ENCODE assay signal across 10 cellular contexts in the genomic region with DNA sequence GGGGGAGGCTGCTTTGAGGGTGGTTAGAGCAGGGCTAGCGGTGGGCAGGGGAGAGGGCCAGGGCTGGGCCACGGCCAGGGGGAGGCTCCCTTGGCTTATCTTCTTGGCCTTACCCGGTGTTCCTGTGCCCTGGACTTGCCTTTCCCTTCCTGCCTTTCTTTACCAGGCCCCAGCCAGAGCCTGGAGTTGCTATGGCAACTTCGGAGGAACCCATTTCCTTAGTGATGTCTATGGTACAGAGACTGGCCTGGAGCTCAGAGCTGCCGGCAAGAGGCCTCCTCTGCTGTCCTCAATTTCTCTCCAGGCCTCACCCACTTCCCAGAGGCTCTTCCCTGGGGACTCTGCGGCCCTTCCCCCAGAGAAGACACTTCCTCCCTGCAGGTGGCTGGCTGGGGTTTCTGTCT. TPM values are rescaled to one million over a fixed set of nuclear protein-coding genes. Genes with fewer than 3 reads are reported as not detected.
A peak's percentile ranks its signal among the peaks of the same experiment; 100 is the strongest.
DNase-seq lines count a peak whose midpoint lies in the region; ATAC-seq, FAIRE-seq and TF ChIP-seq lines count a peak whose summit lies in the region.
"Had no signal": no experiment of that assay in that cellular context is flagged by ENCODE, and none has a peak within 500 bp of the region (broad histone marks: within the 10 kb centered on the region; RNA-seq: fewer than 3 reads in every experiment).

No MANE protein-coding gene starts in this region.

- TF ChIP-seq CTCF in AG04449 (IDR thresholded peaks at IDR 0.05; ENCODE audit: insufficient read depth, low read length, missing control alignments), result no peak
- no peak for TF ChIP-seq CTCF in mammary epithelial cell (conservative IDR thresholded peaks at IDR 0.05 in 1 of 2, IDR thresholded peaks at IDR 0.05 in 1 of 2; ENCODE audit: extremely low read depth in 1 of 2, insufficient read depth in 1 of 2, low read depth in 1 of 2, low read length in 2 of 2)
- no peak for TF ChIP-seq CTCF in HepG2 (CRISPR knock-in tag; IDR thresholded peaks at IDR 0.05)
- TF ChIP-seq CTCF in GM10248 (IDR thresholded peaks at IDR 0.05; ENCODE audit: control extremely low read depth, extremely low read depth, low read depth, missing control alignments), result no peak

- H3K27ac ChIP-seq in mammary epithelial cell (ENCODE audit: insufficient read depth, low read depth, low read length) (peak overlapping the region; percentile 24), HepG2 (ENCODE audit: extremely low read length, insufficient read depth, low read length) (no peak overlapping the region)
- H3K27ac ChIP-seq: epithelial cell of prostate had no signal

- intact Hi-C loops in mammary epithelial cell (cut with micrococcal nuclease), result no loop called here
- intact Hi-C loops in HepG2 (cut with micrococcal nuclease; ENCODE audit: unreplicated experiment), result no loop called here

- peaks cover 48% of the 10 kb centered on the region for H3K4me1 ChIP-seq in mammary epithelial cell (ENCODE audit: insufficient read depth, low read length)
- H3K4me1 ChIP-seq in HepG2 (ENCODE audit: insufficient read depth, low read length), result no peaks in the 10 kb centered on the region

- no peak overlapping the region for H3K9ac ChIP-seq in mammary epithelial cell (ENCODE audit: insufficient read depth, low read length)
- no peak overlapping the region for H3K9ac ChIP-seq in HepG2 (ENCODE audit: insufficient read depth, low read depth, low read length)

- CTCF ChIA-PET in AG04449 (lab: Yijun Ruan, JAX), result interaction anchor here (0.7 to 3.4 kb wide), 8 partner anchors 11 to 151 kb away, joined by 3 to 13 read pairs (median 3); a partner anchor contains a TSS
- CTCF ChIA-PET in mammary epithelial cell (lab: Charles Lee; ENCODE audit: low non-redundant PET), result no interaction called here
- CTCF ChIA-PET in HepG2 (lab: Yijun Ruan, JAX; ENCODE audit: low intra/inter-chr PET ratio, low total read pairs), result no interaction called here
- CTCF ChIA-PET in GM10248 (lab: Yijun Ruan, JAX), result interaction anchor here (1.1 kb wide), 2 partner anchors 9 to 151 kb away, joined by 3 read pairs; no protein-coding TSS in a partner anchor

- WGBS in mammary epithelial cell (ENCODE audit: low coverage, missing lambda C conversion rate), result 33% methylated on average over 3 of the region's 6 CpGs
- 6% methylated on average over 6 of the region's 6 CpGs for WGBS in HepG2 (ENCODE audit: low lambda C conversion rate)

- no peak for ATAC-seq in HepG2
- ATAC-seq in esophagus mucosa, result no peak
- ATAC-seq in HG02642 (IDR thresholded peaks at IDR 0.05; ENCODE audit: poor library complexity, unreplicated experiment), result no peak

- dilution Hi-C loops in mammary epithelial cell (cut with HindIII; ENCODE audit: low sequenced_read_pairs), result no loop called here

- H4K20me1 ChIP-seq in mammary epithelial cell (ENCODE audit: insufficient read depth, low read length), result no peaks in the 10 kb centered on the region
- peaks cover 4% of the 10 kb centered on the region; the same call in 1 of the 2 replicates for H4K20me1 ChIP-seq in HepG2 (ENCODE audit: insufficient read depth, low read length)

- no peak overlapping the region for H2AFZ ChIP-seq in mammary epithelial cell (ENCODE audit: low read depth, low read length)
- H2AFZ ChIP-seq in HepG2 (ENCODE audit: low read length), result no peak overlapping the region

- FAIRE-seq in HepG2 (lab: Jason Lieb, UNC), result no peak

- H3K4me3 ChIP-seq in AG04449 (ENCODE audit: low read depth, low read length) (peak overlapping the region; percentile 8; the same call in 1 of the 2 replicates), MG63 (no peak overlapping the region), mammary epithelial cell (replicated peaks in 1 of 3; ENCODE audit: insufficient read depth in 1 of 3, low read depth in 2 of 3, low read length in 3 of 3) (peak overlapping the region in 1 of 3 experiments; percentile 3), HepG2 (replicated peaks in 1 of 3; ENCODE audit: insufficient read depth in 1 of 3, low read depth in 2 of 3, low read length in 3 of 3) (no peak overlapping the region)

- H3K4me2 ChIP-seq in mammary epithelial cell (ENCODE audit: insufficient read depth, low read depth, low read length) (peak overlapping the region; percentile 79), HepG2 (ENCODE audit: low read depth, low read length) (no peak overlapping the region)

- POLR2A ChIA-PET in AG04449 (lab: Yijun Ruan, JAX), result interaction anchor here (0.6 to 1.8 kb wide), 4 partner anchors 10 to 160 kb away, joined by 3 to 5 read pairs (median 3); no protein-coding TSS in a partner anchor
- POLR2A ChIA-PET in HepG2 (lab: Yijun Ruan, JAX), result interaction anchor here (1.2 kb wide), 1 partner anchor 9 kb away, joined by 5 read pairs; no protein-coding TSS in a partner anchor
- POLR2A ChIA-PET in GM10248 (lab: Yijun Ruan, JAX), result no interaction called here

- H3K27me3 ChIP-seq in MG63 (no peaks in the 10 kb centered on the region), mammary epithelial cell (ENCODE audit: insufficient read depth, low read length) (no peaks in the 10 kb centered on the region), HepG2 (ENCODE audit: control insufficient read depth in 1 of 2, insufficient read depth in 2 of 2, low read length in 2 of 2) (peaks cover 67 to 97% of the 10 kb centered on the region in 2 experiments)

- peaks cover 21% of the 10 kb centered on the region for H3K79me2 ChIP-seq in mammary epithelial cell (ENCODE audit: insufficient read depth, low read length)
- no peaks in the 10 kb centered on the region for H3K79me2 ChIP-seq in HepG2 (ENCODE audit: insufficient read depth, low read length)

- BruUV-seq in mammary epithelial cell (replicated peaks; lab: Mats Ljungman, UMichigan) (no TSS peak), HepG2 (replicated peaks; lab: Mats Ljungman, UMichigan) (no TSS peak)

- no peak for TF ChIP-seq RAD21 in HepG2 (CRISPR knock-in tag; IDR thresholded peaks at IDR 0.05)

- in situ Hi-C loops in mammary epithelial cell (cut with MboI; ENCODE audit: low sequenced_read_pairs in 2 of 2) (no loop called here), HepG2 (cut with HindIII; ENCODE audit: extremely low pct_ligation_motif_present, low pct_unique_long_range_greater_than_20kb) (no loop called here)

- TF ChIP-seq EP300 in HepG2 (IDR thresholded peaks at IDR 0.05; ENCODE audit: low read depth in 2 of 2, low read length in 2 of 2) (no peak), HepG2 (CRISPR knock-in tag; IDR thresholded peaks at IDR 0.05; ENCODE audit: borderline replicate concordance) (no peak)

- DNase-seq in AG04449 (ENCODE audit: low read depth, low spot score) (no peak), MG63 (peak; percentile 38), mammary epithelial cell (peak; percentile 67), HepG2 (ENCODE audit: low spot score) (no peak), MV-4-11 (lab: John Stamatoyannopoulos, UW) (no peak), GM10248 (ENCODE audit: extremely low spot score) (no peak)

- no peaks in the 10 kb centered on the region for H3K9me3 ChIP-seq in MG63
- H3K9me3 ChIP-seq in mammary epithelial cell (replicated peaks; ENCODE audit: insufficient read depth, low read length), result no peaks in the 10 kb centered on the region
- no peaks in the 10 kb centered on the region for H3K9me3 ChIP-seq in HepG2 (ENCODE audit: low read length)

- TF ChIP-seq POLR2A in HepG2 (IDR thresholded peaks at IDR 0.05; ENCODE audit: insufficient read depth in 1 of 2, low read depth in 2 of 2, low read length in 2 of 2), result no peak

- H3K36me3 ChIP-seq in MG63, result peaks cover 9% of the 10 kb centered on the region
- H3K36me3 ChIP-seq in mammary epithelial cell (ENCODE audit: insufficient read depth, low read length), result peaks cover 2% of the 10 kb centered on the region
- H3K36me3 ChIP-seq in HepG2 (replicated peaks in 1 of 2; ENCODE audit: control insufficient read depth in 1 of 2, insufficient read depth in 2 of 2, low read length in 2 of 2), result no peaks in the 10 kb centered on the region

RNA-seq across cellular contexts. Expression of a gene that starts 11.5 kb away (rescaled TPM):
- total RNA-seq in MG63 (2014; rRNA removed; shearing (Covaris generic); ENCODE audit: low replicate concordance), result 11.6 and 12.6 TPM in 2 replicates
- 10 to 100 TPM; 47.2 to 77.6 TPM for total RNA-seq in mammary epithelial cell
- polyA plus RNA-seq in mammary epithelial cell, result 33.4 TPM
- polyA minus RNA-seq in mammary epithelial cell, result 34.6 TPM
- 0.18 TPM in 1 of 2 replicates, not detected in the other for total RNA-seq in HepG2 (2016; rRNA removed; fragmentation: Illumina TruSeq; extraction: Trizol)
- total RNA-seq in HepG2 (2016; cell fraction: cytosol; rRNA removed; fragmentation: Illumina TruSeq; extraction: Trizol; ENCODE audit: low read depth), result 0.51 TPM in 1 of 2 replicates, not detected in the other
- 0.06 TPM in 1 of 2 replicates, not detected in the other for total RNA-seq in HepG2 (2016; cell fraction: insoluble cytoplasmic fraction; rRNA removed; fragmentation: Illumina TruSeq; extraction: Trizol)
- 0.12 and 1.1 TPM in 2 replicates for total RNA-seq in HepG2 (2016; cell fraction: membrane; rRNA removed; fragmentation: Illumina TruSeq; extraction: Trizol)
- total RNA-seq in HepG2 (2016; cell fraction: nucleus; rRNA removed; fragmentation: Illumina TruSeq; extraction: Trizol), result 0.71 TPM in 1 of 2 replicates, not detected in the other
- 0.24 and 0.94 TPM in 2 replicates for polyA plus RNA-seq in HepG2 (2011; rRNA removed)
- 0.13 and 0.20 TPM in 2 replicates for polyA plus RNA-seq in HepG2 (2011; cell fraction: cytosol; rRNA removed)
- polyA plus RNA-seq in HepG2 (2011; cell fraction: nucleus; rRNA removed), result 0.45 and 1.0 TPM in 2 replicates
- 0.93 and 1.4 TPM in 2 replicates for polyA plus RNA-seq in HepG2 (2012)
- 0.38 and 0.63 TPM in 2 replicates for polyA plus RNA-seq in HepG2 (2016; cell fraction: cytosol; fragmentation: Illumina TruSeq; extraction: Trizol; ENCODE audit: low read depth)
- polyA plus RNA-seq in HepG2 (2016; cell fraction: insoluble cytoplasmic fraction; fragmentation: Illumina TruSeq; extraction: Trizol; ENCODE audit: low read depth), result 0.98 TPM in 1 of 2 replicates, not detected in the other
- polyA plus RNA-seq in HepG2 (2016; cell fraction: membrane; fragmentation: Illumina TruSeq; extraction: Trizol; ENCODE audit: low read depth), result 0.58 and 1.4 TPM in 2 replicates
- polyA plus RNA-seq in HepG2 (2016; cell fraction: nucleus; fragmentation: Illumina TruSeq; extraction: Trizol; ENCODE audit: insufficient read depth, low read depth), result 0.41 TPM in 1 of 2 replicates, not detected in the other
- polyA minus RNA-seq in HepG2 (2011; rRNA and poly(A)+ RNA removed; ENCODE audit: low replicate concordance), result 0.44 and 4.0 TPM in 2 replicates
- polyA minus RNA-seq in HepG2 (2011; cell fraction: cytosol; rRNA and poly(A)+ RNA removed), result not detected in 2 replicates
- polyA minus RNA-seq in HepG2 (2011; cell fraction: nucleus; rRNA and poly(A)+ RNA removed), result 0.37 and 1.8 TPM in 2 replicates
- 3.8 TPM for total RNA-seq in esophagus mucosa

RNA-seq across cellular contexts. Expression of a gene that starts 27.9 kb away (rescaled TPM):
- total RNA-seq in MG63 (2014; rRNA removed; shearing (Covaris generic); ENCODE audit: low replicate concordance), result 3.8 and 22.6 TPM in 2 replicates
- total RNA-seq in mammary epithelial cell, result under 1 TPM in 1 of 2 donors, not detected in 1; 0.33 TPM
- 0.07 TPM for polyA plus RNA-seq in mammary epithelial cell
- polyA minus RNA-seq in mammary epithelial cell, result not detected
- total RNA-seq in HepG2 (2016; rRNA removed; fragmentation: Illumina TruSeq; extraction: Trizol), result not detected in 2 replicates
- 0.10 TPM in 1 of 2 replicates, not detected in the other for total RNA-seq in HepG2 (2016; cell fraction: cytosol; rRNA removed; fragmentation: Illumina TruSeq; extraction: Trizol; ENCODE audit: low read depth)
- not detected in 2 replicates for total RNA-seq in HepG2 (2016; cell fraction: insoluble cytoplasmic fraction; rRNA removed; fragmentation: Illumina TruSeq; extraction: Trizol)
- total RNA-seq in HepG2 (2016; cell fraction: membrane; rRNA removed; fragmentation: Illumina TruSeq; extraction: Trizol), result not detected in 2 replicates
- not detected in 2 replicates for total RNA-seq in HepG2 (2016; cell fraction: nucleus; rRNA removed; fragmentation: Illumina TruSeq; extraction: Trizol)
- 0.21 TPM in 1 of 2 replicates, not detected in the other for polyA plus RNA-seq in HepG2 (2011; rRNA removed)
- 0.05 and 0.09 TPM in 2 replicates for polyA plus RNA-seq in HepG2 (2011; cell fraction: cytosol; rRNA removed)
- 0.51 TPM in 1 of 2 replicates, not detected in the other for polyA plus RNA-seq in HepG2 (2011; cell fraction: nucleus; rRNA removed)
- polyA plus RNA-seq in HepG2 (2012), result not detected in 2 replicates
- not detected in 2 replicates for polyA plus RNA-seq in HepG2 (2016; cell fraction: cytosol; fragmentation: Illumina TruSeq; extraction: Trizol; ENCODE audit: low read depth)
- not detected in 2 replicates for polyA plus RNA-seq in HepG2 (2016; cell fraction: insoluble cytoplasmic fraction; fragmentation: Illumina TruSeq; extraction: Trizol; ENCODE audit: low read depth)
- polyA plus RNA-seq in HepG2 (2016; cell fraction: membrane; fragmentation: Illumina TruSeq; extraction: Trizol; ENCODE audit: low read depth), result not detected in 2 replicates
- not detected in 2 replicates for polyA plus RNA-seq in HepG2 (2016; cell fraction: nucleus; fragmentation: Illumina TruSeq; extraction: Trizol; ENCODE audit: insufficient read depth, low read depth)
- 0.06 and 8.3 TPM in 2 replicates for polyA minus RNA-seq in HepG2 (2011; rRNA and poly(A)+ RNA removed; ENCODE audit: low replicate concordance)
- polyA minus RNA-seq in HepG2 (2011; cell fraction: cytosol; rRNA and poly(A)+ RNA removed), result not detected in 2 replicates
- not detected in 2 replicates for polyA minus RNA-seq in HepG2 (2011; cell fraction: nucleus; rRNA and poly(A)+ RNA removed)
- total RNA-seq in esophagus mucosa, result 29.3 TPM
- total RNA-seq: T-helper 2 cell treated with Interferon-gamma antibody and Interleukin-4, amounts not matched to agents 100 ng/mL and 5 ng/mL, for 36 hours had no signal

RNA-seq across cellular contexts. Expression of a gene that starts 52.6 kb away (rescaled TPM):
- 61.4 and 89.6 TPM in 2 replicates for total RNA-seq in MG63 (2014; rRNA removed; shearing (Covaris generic); ENCODE audit: low replicate concordance)
- 10 to 100 TPM; 37.8 to 50.1 TPM for total RNA-seq in mammary epithelial cell
- 69.6 TPM for polyA plus RNA-seq in mammary epithelial cell
- polyA minus RNA-seq in mammary epithelial cell, result 90.8 TPM
- 81.1 and 88.7 TPM in 2 replicates for total RNA-seq in HepG2 (2016; rRNA removed; fragmentation: Illumina TruSeq; extraction: Trizol)
- total RNA-seq in HepG2 (2016; cell fraction: cytosol; rRNA removed; fragmentation: Illumina TruSeq; extraction: Trizol; ENCODE audit: low read depth), result 41.1 and 50.9 TPM in 2 replicates
- 81.2 and 82.9 TPM in 2 replicates for total RNA-seq in HepG2 (2016; cell fraction: insoluble cytoplasmic fraction; rRNA removed; fragmentation: Illumina TruSeq; extraction: Trizol)
- total RNA-seq in HepG2 (2016; cell fraction: membrane; rRNA removed; fragmentation: Illumina TruSeq; extraction: Trizol), result 59.8 and 79.0 TPM in 2 replicates
- total RNA-seq in HepG2 (2016; cell fraction: nucleus; rRNA removed; fragmentation: Illumina TruSeq; extraction: Trizol), result 39.6 and 46.3 TPM in 2 replicates
- polyA plus RNA-seq in HepG2 (2011; rRNA removed), result 106 and 115 TPM in 2 replicates
- polyA plus RNA-seq in HepG2 (2011; cell fraction: cytosol; rRNA removed), result 98.1 and 128 TPM in 2 replicates
- polyA plus RNA-seq in HepG2 (2011; cell fraction: nucleus; rRNA removed), result 123 and 155 TPM in 2 replicates
- 44.8 and 45.3 TPM in 2 replicates for polyA plus RNA-seq in HepG2 (2012)
- 40.7 and 53.5 TPM in 2 replicates for polyA plus RNA-seq in HepG2 (2016; cell fraction: cytosol; fragmentation: Illumina TruSeq; extraction: Trizol; ENCODE audit: low read depth)
- 88.1 and 98.3 TPM in 2 replicates for polyA plus RNA-seq in HepG2 (2016; cell fraction: insoluble cytoplasmic fraction; fragmentation: Illumina TruSeq; extraction: Trizol; ENCODE audit: low read depth)
- 54.7 and 71.1 TPM in 2 replicates for polyA plus RNA-seq in HepG2 (2016; cell fraction: membrane; fragmentation: Illumina TruSeq; extraction: Trizol; ENCODE audit: low read depth)
- 87.2 and 90.5 TPM in 2 replicates for polyA plus RNA-seq in HepG2 (2016; cell fraction: nucleus; fragmentation: Illumina TruSeq; extraction: Trizol; ENCODE audit: insufficient read depth, low read depth)
- 98.5 and 174 TPM in 2 replicates for polyA minus RNA-seq in HepG2 (2011; rRNA and poly(A)+ RNA removed; ENCODE audit: low replicate concordance)
- 43.2 and 68.0 TPM in 2 replicates for polyA minus RNA-seq in HepG2 (2011; cell fraction: cytosol; rRNA and poly(A)+ RNA removed)
- polyA minus RNA-seq in HepG2 (2011; cell fraction: nucleus; rRNA and poly(A)+ RNA removed), result 32.6 and 38.2 TPM in 2 replicates
- total RNA-seq in esophagus mucosa, result 19.9 TPM

RNA-seq across cellular contexts. Expression of a gene that starts 58.4 kb away (rescaled TPM):
- 56.4 and 73.1 TPM in 2 replicates for total RNA-seq in MG63 (2014; rRNA removed; shearing (Covaris generic); ENCODE audit: low replicate concordance)
- 10 to 100 TPM; 49.5 to 58.5 TPM for total RNA-seq in mammary epithelial cell
- polyA plus RNA-seq in mammary epithelial cell, result 56.4 TPM
- polyA minus RNA-seq in mammary epithelial cell, result 123 TPM
- total RNA-seq in HepG2 (2016; rRNA removed; fragmentation: Illumina TruSeq; extraction: Trizol), result 103 and 104 TPM in 2 replicates
- 50.2 and 51.7 TPM in 2 replicates for total RNA-seq in HepG2 (2016; cell fraction: cytosol; rRNA removed; fragmentation: Illumina TruSeq; extraction: Trizol; ENCODE audit: low read depth)
- 93.4 and 106 TPM in 2 replicates for total RNA-seq in HepG2 (2016; cell fraction: insoluble cytoplasmic fraction; rRNA removed; fragmentation: Illumina TruSeq; extraction: Trizol)
- total RNA-seq in HepG2 (2016; cell fraction: membrane; rRNA removed; fragmentation: Illumina TruSeq; extraction: Trizol), result 77.6 and 92.7 TPM in 2 replicates
- total RNA-seq in HepG2 (2016; cell fraction: nucleus; rRNA removed; fragmentation: Illumina TruSeq; extraction: Trizol), result 62.5 and 67.1 TPM in 2 replicates
- polyA plus RNA-seq in HepG2 (2011; rRNA removed), result 109 and 130 TPM in 2 replicates
- polyA plus RNA-seq in HepG2 (2011; cell fraction: cytosol; rRNA removed), result 66.5 and 97.7 TPM in 2 replicates
- polyA plus RNA-seq in HepG2 (2011; cell fraction: nucleus; rRNA removed), result 277 and 306 TPM in 2 replicates
- polyA plus RNA-seq in HepG2 (2012), result 76.3 and 101 TPM in 2 replicates
- 62.5 and 80.3 TPM in 2 replicates for polyA plus RNA-seq in HepG2 (2016; cell fraction: cytosol; fragmentation: Illumina TruSeq; extraction: Trizol; ENCODE audit: low read depth)
- 93.7 and 94.8 TPM in 2 replicates for polyA plus RNA-seq in HepG2 (2016; cell fraction: insoluble cytoplasmic fraction; fragmentation: Illumina TruSeq; extraction: Trizol; ENCODE audit: low read depth)
- polyA plus RNA-seq in HepG2 (2016; cell fraction: membrane; fragmentation: Illumina TruSeq; extraction: Trizol; ENCODE audit: low read depth), result 72.3 and 84.5 TPM in 2 replicates
- polyA plus RNA-seq in HepG2 (2016; cell fraction: nucleus; fragmentation: Illumina TruSeq; extraction: Trizol; ENCODE audit: insufficient read depth, low read depth), result 145 and 149 TPM in 2 replicates
- 78.0 and 193 TPM in 2 replicates for polyA minus RNA-seq in HepG2 (2011; rRNA and poly(A)+ RNA removed; ENCODE audit: low replicate concordance)
- polyA minus RNA-seq in HepG2 (2011; cell fraction: cytosol; rRNA and poly(A)+ RNA removed), result 37.2 and 45.9 TPM in 2 replicates
- 77.3 and 82.6 TPM in 2 replicates for polyA minus RNA-seq in HepG2 (2011; cell fraction: nucleus; rRNA and poly(A)+ RNA removed)
- 32.3 TPM for total RNA-seq in esophagus mucosa

Comparison
In these comparisons a context has a peak if more than half of its experiments do, and no peak if none do; other contexts are left out.
1. DNase-seq: peak in MG63 (single experiment) and mammary epithelial cell (single experiment); none in AG04449 (single experiment), HepG2 (single experiment), MV-4-11 (single experiment) and GM10248 (single experiment).
2. CTCF ChIA-PET loops: an anchor here in AG04449 (0.7 to 3.4 kb wide) and GM10248 (1.1 kb wide); none called in mammary epithelial cell and HepG2.